Comparison of ENCODE assay signal across 11 cellular contexts in genomic region chr2:135164431-135164830, GRCh38.
DNase-seq lines count a peak whose midpoint lies in the region; ATAC-seq, FAIRE-seq and TF ChIP-seq lines count a peak whose summit lies in the region.
"Had no signal": no experiment of that assay in that cellular context is flagged by ENCODE, and none has a peak within 500 bp of the region (broad histone marks: within the 10 kb centered on the region; RNA-seq: fewer than 3 reads in every experiment).

No MANE protein-coding gene starts in this region.

- DNase-seq in A549 (ENCODE audit: low read depth in 1 of 2, low spot score in 1 of 2), result peak in 1 of 2 experiments; percentile 30
- DNase-seq in H54 (ENCODE audit: insufficient read length, low spot score), result peak; percentile 57
- no peak for DNase-seq in RWPE2 (ENCODE audit: low spot score)
- peak; percentile 64 for DNase-seq in fibroblast of mammary gland (ENCODE audit: low read depth)
- DNase-seq in occipital lobe (lab: John Stamatoyannopoulos, UW), result no peak
- no peak for DNase-seq in sciatic nerve (ENCODE audit: low spot score)
- DNase-seq: CD4-positive, alpha-beta T cell; Karpas-422 had no signal

- H3K4me3 ChIP-seq in A549, result no peak overlapping the region
- H3K4me3 ChIP-seq in RWPE2 (ENCODE audit: severe bottlenecking), result no peak overlapping the region
- H3K4me3 ChIP-seq in fibroblast of mammary gland (ENCODE audit: control insufficient read depth, low read depth, low read length), result no peak overlapping the region

- H3K9me3 ChIP-seq in A549, result no peaks in the 10 kb centered on the region
- no peaks in the 10 kb centered on the region for H3K9me3 ChIP-seq in RWPE2 (ENCODE audit: severe bottlenecking)

- no peak for FAIRE-seq in A549 (lab: Jason Lieb, UNC)
- peak; percentile 99 for FAIRE-seq in H54 (lab: Jason Lieb, UNC)
- FAIRE-seq: colon had no signal

- no peak for TF ChIP-seq RAD21 in A549 (conservative IDR thresholded peaks at IDR 0.05 in 1 of 2, IDR thresholded peaks at IDR 0.05 in 1 of 2)

- TF ChIP-seq POLR2A in A549 (IDR thresholded peaks at IDR 0.05; ENCODE audit: low read length) (no peak), H54 (IDR thresholded peaks at IDR 0.05; ENCODE audit: low read depth, low read length) (no peak)

- H3K27ac ChIP-seq in A549, result no peak overlapping the region
- no peak overlapping the region for H3K27ac ChIP-seq in RWPE2 (ENCODE audit: poor library complexity, severe bottlenecking)

- WGBS in A549 (ENCODE audit: missing lambda C conversion rate), result 40% methylated on average over 3 of the region's 3 CpGs

- CTCF ChIA-PET in A549 (lab: Yijun Ruan, JAX), result no interaction called here

- TF ChIP-seq CTCF in A549 (IDR thresholded peaks at IDR 0.05), result no peak
- TF ChIP-seq CTCF in RWPE2 (IDR thresholded peaks at IDR 0.05; ENCODE audit: poor library complexity, severe bottlenecking), result no peak
- TF ChIP-seq CTCF in fibroblast of mammary gland (conservative IDR thresholded peaks at IDR 0.05; ENCODE audit: control insufficient read depth, insufficient read depth, low read depth, low read length), result no peak

- H3K4me1 ChIP-seq in A549 (no peaks in the 10 kb centered on the region), RWPE2 (ENCODE audit: insufficient read depth, poor library complexity, severe bottlenecking) (peaks cover 7% of the 10 kb centered on the region)

- intact Hi-C loops in sciatic nerve (cut with DNase I), result no loop called here

- H3K4me2 ChIP-seq in A549, result no peak overlapping the region

- ATAC-seq in A549 (peak; percentile 54 to 72; a peak in 5 of 6 replicates), RWPE2 (ENCODE audit: low read depth) (peak; percentile 98), GM21717 (IDR thresholded peaks at IDR 0.05; ENCODE audit: unreplicated experiment) (no peak), HG03045 (IDR thresholded peaks at IDR 0.05; ENCODE audit: unreplicated experiment) (no peak), sciatic nerve (no peak)

- no peaks in the 10 kb centered on the region for H3K27me3 ChIP-seq in RWPE2 (ENCODE audit: insufficient read depth, poor library complexity, severe bottlenecking)

- H3K36me3 ChIP-seq in RWPE2 (ENCODE audit: low read depth), result peaks cover 93% of the 10 kb centered on the region

- no peak for TF ChIP-seq EP300 in A549 (IDR thresholded peaks at IDR 0.05)

- POLR2A ChIA-PET in A549 (lab: Yijun Ruan, JAX), result no interaction called here

TF ChIP-seq in A549, 52 proteins besides CTCF, POLR2A, EP300 and RAD21:
- TF ChIP-seq KDM5A (IDR thresholded peaks at IDR 0.05) (no peak), HOXB13 (CRISPR knock-in tag; IDR thresholded peaks at IDR 0.05; ENCODE audit: low read depth) (no peak), MYC (IDR thresholded peaks at IDR 0.05; ENCODE audit: borderline replicate concordance, low read length) (no peak), USF2 (IDR thresholded peaks at IDR 0.05) (no peak), ZSCAN20 (CRISPR knock-in tag; IDR thresholded peaks at IDR 0.05) (no peak), EHMT2 (IDR thresholded peaks at IDR 0.05; ENCODE audit: low read depth) (no peak), NR3C1 (IDR thresholded peaks at IDR 0.05) (no peak), PHF8 (IDR thresholded peaks at IDR 0.05; ENCODE audit: borderline replicate concordance, low read depth) (no peak), BHLHE40 (IDR thresholded peaks at IDR 0.05; ENCODE audit: low read depth, low read length) (no peak), CHD2 (IDR thresholded peaks at IDR 0.05; ENCODE audit: low read length, partially characterized antibody) (no peak), FOSB (CRISPR knock-in tag; IDR thresholded peaks at IDR 0.05) (no peak), HMGXB4 (CRISPR knock-in tag; IDR thresholded peaks at IDR 0.05; ENCODE audit: borderline replicate concordance) (no peak), MAX (IDR thresholded peaks at IDR 0.05) (no peak), HOXB5 (CRISPR knock-in tag; IDR thresholded peaks at IDR 0.05) (no peak), E2F6 (IDR thresholded peaks at IDR 0.05; ENCODE audit: borderline replicate concordance, low read depth) (no peak), HEYL (CRISPR knock-in tag; IDR thresholded peaks at IDR 0.05) (no peak), HES2 (IDR thresholded peaks at IDR 0.05) (no peak), NFE2L2 (conservative IDR thresholded peaks at IDR 0.05; ENCODE audit: low read length) (no peak), TFCP2L1 (CRISPR knock-in tag; IDR thresholded peaks at IDR 0.05) (no peak)

Comparison
In these comparisons a context has a peak if more than half of its experiments do, and no peak if none do; other contexts are left out.
1. ATAC-seq: peak in A549 (2 of 2) and RWPE2 (single experiment); none in GM21717 (single experiment), HG03045 (single experiment) and sciatic nerve (single experiment).
2. DNase-seq: peak in H54 (single experiment) and fibroblast of mammary gland (single experiment); none in RWPE2 (single experiment), occipital lobe (single experiment) and sciatic nerve (single experiment).